ENCODE assay signal across 20 cellular contexts in the genomic region with DNA sequence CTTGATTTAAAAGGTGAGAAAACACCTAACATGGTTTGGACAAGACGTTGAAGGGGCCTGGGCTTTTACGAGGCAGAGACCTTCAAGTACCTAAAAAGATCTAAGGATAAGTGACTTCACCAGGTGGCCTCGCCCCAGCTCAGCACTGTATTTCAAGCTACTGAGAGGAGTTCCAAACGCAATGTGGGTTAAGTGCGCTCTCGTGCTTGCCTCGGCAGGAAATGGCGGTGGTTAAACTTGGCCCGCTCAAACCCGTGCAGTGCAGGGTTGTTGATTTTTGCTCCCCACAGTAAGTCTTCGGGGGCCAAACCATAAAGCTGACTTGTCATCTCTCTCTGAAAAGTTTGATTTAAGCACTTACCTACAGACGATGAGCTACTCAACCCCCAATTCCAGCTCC.
DNase-seq lines count a peak whose midpoint lies in the region; ATAC-seq, FAIRE-seq and TF ChIP-seq lines count a peak whose summit lies in the region.
"Had no signal": no experiment of that assay in that cellular context is flagged by ENCODE, and none has a peak within 500 bp of the region (broad histone marks: within the 10 kb centered on the region; RNA-seq: fewer than 3 reads in every experiment).

No MANE protein-coding gene starts in this region.

- peak in 6 of 7 experiments; percentile 19 to 73 (median 40) for DNase-seq in CD8-positive, alpha-beta T cell
- DNase-seq in germinal center (ENCODE audit: low spot score) = peak; percentile 6
- no peak for DNase-seq in psoas muscle
- DNase-seq in frontal cortex (ENCODE audit: low spot score in 2 of 2) = no peak
- DNase-seq: GF-D8; HCEC 1CT; NCI-H1092 treated with DMSO at 0.1 percent for 48 hours; NCI-H2107; NCI-H526 treated with DMSO at 0.1 percent for 48 hours; SIG-M5; stimulated activated CD4-positive, alpha-beta T cell treated with anti-CD3 and anti-CD28 coated beads, Interleukin-12 subunit alpha, Interleukin-12 subunit beta, amount 100 ng/mL, for 4 hours; tibial artery had no signal

- no peaks in the 10 kb centered on the region for H3K9me3 Mint-ChIP-seq in CD8-positive, alpha-beta T cell

- peak overlapping the region; percentile 31; the same call in 1 of the 2 replicates for H3K4me2 ChIP-seq in OCI-LY1 (ENCODE audit: low read length)

- H3K9me3 ChIP-seq in CD8-positive, alpha-beta T cell (ENCODE audit: low read length) = no peaks in the 10 kb centered on the region
- H3K9me3 ChIP-seq in OCI-LY1 (ENCODE audit: low read length) (peaks cover 15% of the 10 kb centered on the region), psoas muscle (peaks cover 2% of the 10 kb centered on the region)
- H3K9me3 ChIP-seq: neutrophil had no signal

- no peaks in the 10 kb centered on the region for H3K79me2 ChIP-seq in OCI-LY1 (ENCODE audit: insufficient read depth, low read length)

- 80 to 82% (median 81%) methylated on average over 12 of the region's 12 CpGs for WGBS in psoas muscle, 3 donors

- H3K27ac Mint-ChIP-seq in CD8-positive, alpha-beta T cell = peak overlapping the region; percentile 84

- peak; percentile 84 for ATAC-seq in CD8-positive, alpha-beta T cell
- ATAC-seq in GM18868 (IDR thresholded peaks at IDR 0.05; ENCODE audit: unreplicated experiment) = peak; percentile 77
- no peak for ATAC-seq in psoas muscle
- ATAC-seq in GM18861 (IDR thresholded peaks at IDR 0.05; ENCODE audit: unreplicated experiment) = no peak
- ATAC-seq in GM21381 (IDR thresholded peaks at IDR 0.05; ENCODE audit: unreplicated experiment) = no peak
- ATAC-seq: esophagus mucosa, left lobe of liver had no signal

- no peaks in the 10 kb centered on the region for H4K20me1 ChIP-seq in OCI-LY1 (ENCODE audit: insufficient read depth, low read length)

- H3K4me1 Mint-ChIP-seq in CD8-positive, alpha-beta T cell (ENCODE audit: low read depth) = peaks cover 21% of the 10 kb centered on the region

- POLR2A ChIA-PET in CD8-positive, alpha-beta T cell (lab: Charles Lee) = interaction anchor here (0.6 to 1.3 kb wide), 5 partner anchors 13 to 332 kb away, joined by 3 to 4 read pairs (median 3); no protein-coding TSS in a partner anchor

- CTCF ChIA-PET in CD8-positive, alpha-beta T cell (lab: Charles Lee) = interaction anchor here (1.2 kb wide), 1 partner anchor 266 kb away, joined by 3 read pairs; no protein-coding TSS in a partner anchor

- no peak for TF ChIP-seq CTCF in CD8-positive, alpha-beta T cell (IDR thresholded peaks at IDR 0.05)
- no peak for TF ChIP-seq CTCF in OCI-LY1 (IDR thresholded peaks at IDR 0.05; ENCODE audit: low read length)
- TF ChIP-seq CTCF in psoas muscle (IDR thresholded peaks at IDR 0.05) = no peak

- H3K27me3 Mint-ChIP-seq in CD8-positive, alpha-beta T cell (ENCODE audit: low read depth) = no peaks in the 10 kb centered on the region

- no peaks in the 10 kb centered on the region for H3K36me3 ChIP-seq in CD8-positive, alpha-beta T cell (ENCODE audit: insufficient read depth, low read length)
- peaks cover 21% of the 10 kb centered on the region for H3K36me3 ChIP-seq in OCI-LY1 (ENCODE audit: insufficient read depth, low read length)
- H3K36me3 ChIP-seq in psoas muscle (ENCODE audit: insufficient read depth in 1 of 2, low read depth in 1 of 2) = no peaks in the 10 kb centered on the region
- H3K36me3 ChIP-seq: cardiac muscle cell, neutrophil, tibial artery had no signal

- peaks cover 14% of the 10 kb centered on the region for H3K4me1 ChIP-seq in CD8-positive, alpha-beta T cell (ENCODE audit: insufficient read depth, low read length)
- peaks cover 14% of the 10 kb centered on the region for H3K4me1 ChIP-seq in OCI-LY1 (ENCODE audit: insufficient read depth, low read length, severe bottlenecking)
- H3K4me1 ChIP-seq in psoas muscle = no peaks in the 10 kb centered on the region
- H3K4me1 ChIP-seq: tibial artery had no signal

- no peak overlapping the region for H2AFZ ChIP-seq in OCI-LY1 (ENCODE audit: low read length)

- no peaks in the 10 kb centered on the region for H3K27me3 ChIP-seq in CD8-positive, alpha-beta T cell (ENCODE audit: insufficient read depth, low read length)
- H3K27me3 ChIP-seq in OCI-LY1 (ENCODE audit: insufficient read depth, low read length) (no peaks in the 10 kb centered on the region), psoas muscle (ENCODE audit: insufficient read depth in 3 of 3, low read length in 2 of 3) (no peaks in the 10 kb centered on the region)
- H3K27me3 ChIP-seq: cardiac muscle cell, tibial artery had no signal

- H3K4me3 ChIP-seq in CD8-positive, alpha-beta T cell (ENCODE audit: low read depth, low read length) = peak overlapping the region; percentile 27
- H3K4me3 ChIP-seq in OCI-LY1 (ENCODE audit: low read depth, low read length, poor library complexity, severe bottlenecking) (no peak overlapping the region), psoas muscle (no peak overlapping the region)
- H3K4me3 ChIP-seq: cardiac muscle cell, tibial artery had no signal

- H3K9me2 ChIP-seq in OCI-LY1 (ENCODE audit: low read depth, low read length) = no peaks in the 10 kb centered on the region

- peaks cover 3% of the 10 kb centered on the region for H3K36me3 Mint-ChIP-seq in CD8-positive, alpha-beta T cell

- no peaks in the 10 kb centered on the region for H3F3A ChIP-seq in OCI-LY1 (ENCODE audit: insufficient read depth, low read length)

- intact Hi-C loops in CD8-positive, alpha-beta T cell (cut with DNase I, micrococcal nuclease) = no loop called here
- intact Hi-C loops in psoas muscle (cut with DNase I) = no loop called here

- H3K4me3 Mint-ChIP-seq in CD8-positive, alpha-beta T cell = peak overlapping the region; percentile 24

- H3K9ac ChIP-seq in OCI-LY1 (ENCODE audit: low read length) = no peak overlapping the region

- peak overlapping the region; percentile 36 for H3K27ac ChIP-seq in CD8-positive, alpha-beta T cell (ENCODE audit: low read depth, low read length)
- peak overlapping the region; percentile 34 for H3K27ac ChIP-seq in OCI-LY1 (ENCODE audit: low read depth, low read length, poor library complexity, severe bottlenecking)
- no peak overlapping the region for H3K27ac ChIP-seq in psoas muscle
- H3K27ac ChIP-seq: cardiac muscle cell, neutrophil, tibial artery had no signal

- no peak for FAIRE-seq in frontal cortex (lab: Jason Lieb, UNC)

Comparison
In these comparisons a context has a peak if more than half of its experiments do, and no peak if none do; other contexts are left out.
1. ATAC-seq: peak in CD8-positive, alpha-beta T cell (single experiment) and GM18868 (single experiment); none in psoas muscle (0 of 4), GM18861 (single experiment) and GM21381 (single experiment).
2. DNase-seq: peak in CD8-positive, alpha-beta T cell (6 of 7) and germinal center (single experiment); none in psoas muscle (0 of 2) and frontal cortex (0 of 2).